11 cellular contexts compared by ENCODE assay signal in genomic region chr15:41561777-41562145, GRCh38. TPM values are rescaled to one million over a fixed set of nuclear protein-coding genes. Genes with fewer than 3 reads are reported as not detected.
A peak's percentile ranks its signal among the peaks of the same experiment; 100 is the strongest.
DNase-seq lines count a peak whose midpoint lies in the region; ATAC-seq, FAIRE-seq and TF ChIP-seq lines count a peak whose summit lies in the region.
"Had no signal": no experiment of that assay in that cellular context is flagged by ENCODE, and none has a peak within 500 bp of the region (broad histone marks: within the 10 kb centered on the region; RNA-seq: fewer than 3 reads in every experiment).

No MANE protein-coding gene starts in this region.

- H2AFZ ChIP-seq in MM.1S (ENCODE audit: low read length), result no peak overlapping the region

- H3K4me1 Mint-ChIP-seq in WTC11 (peaks cover 82% of the 10 kb centered on the region), glutamatergic neuron (ENCODE audit: low read depth, unreplicated experiment) (peaks cover 28% of the 10 kb centered on the region), neural crest cell (peaks cover 72% of the 10 kb centered on the region)
- peaks cover 19% of the 10 kb centered on the region for H3K4me1 Mint-ChIP-seq in activated naive CD4-positive, alpha-beta T cell treated with anti-CD3 and anti-CD28 coated beads, Interleukin-2, amount 10 ng/mL, durations not matched to agents 7 days and 5 days

- peaks cover 5% of the 10 kb centered on the region; the same call in 1 of the 2 replicates for H3K79me2 ChIP-seq in MM.1S (ENCODE audit: low read length)

- POLR2A ChIA-PET in WTC11 (lab: Charles Lee), result interaction anchor here (0.8 to 3.9 kb wide), 6 partner anchors 18 to 212 kb away, joined by 3 to 19 read pairs (median 4); partner anchors contain the start of genes MAPKBP1 and RPAP1

- intact Hi-C loops in upper lobe of right lung (cut with DNase I), result no loop called here

- H3K27me3 ChIP-seq in MM.1S (replicated peaks; ENCODE audit: insufficient read depth, low read length) (no peaks in the 10 kb centered on the region), upper lobe of right lung (no peaks in the 10 kb centered on the region)
- H3K27me3 ChIP-seq: esophagus squamous epithelium had no signal

- no peak for TF ChIP-seq POLR2A in H54 (IDR thresholded peaks at IDR 0.05; ENCODE audit: low read depth, low read length)

- H3K36me3 Mint-ChIP-seq in WTC11, result peaks cover 8% of the 10 kb centered on the region; the same call in 1 of the 2 replicates
- H3K36me3 Mint-ChIP-seq in glutamatergic neuron (ENCODE audit: unreplicated experiment), result no peaks in the 10 kb centered on the region
- H3K36me3 Mint-ChIP-seq in neural crest cell (ENCODE audit: low read depth), result no peaks in the 10 kb centered on the region
- H3K36me3 Mint-ChIP-seq in activated naive CD4-positive, alpha-beta T cell treated with anti-CD3 and anti-CD28 coated beads, Interleukin-2, amount 10 ng/mL, durations not matched to agents 7 days and 5 days, result peaks cover 2% of the 10 kb centered on the region

- peak overlapping the region; percentile 92 for H3K27ac Mint-ChIP-seq in WTC11
- H3K27ac Mint-ChIP-seq in glutamatergic neuron (ENCODE audit: unreplicated experiment), result no peak overlapping the region
- H3K27ac Mint-ChIP-seq in neural crest cell (ENCODE audit: unreplicated experiment), result peak overlapping the region; percentile 83
- no peak overlapping the region for H3K27ac Mint-ChIP-seq in activated naive CD4-positive, alpha-beta T cell treated with anti-CD3 and anti-CD28 coated beads, Interleukin-2, amount 10 ng/mL, durations not matched to agents 7 days and 5 days
- H3K27ac Mint-ChIP-seq: HFFc6 had no signal

- peaks cover 9% of the 10 kb centered on the region for H3F3A ChIP-seq in MM.1S (ENCODE audit: insufficient read depth, low read length)

- H3K9ac ChIP-seq in MM.1S (ENCODE audit: low read length), result no peak overlapping the region

- no peaks in the 10 kb centered on the region for H3K36me3 ChIP-seq in MM.1S (replicated peaks; ENCODE audit: insufficient read depth, low read length)
- H3K36me3 ChIP-seq in upper lobe of right lung, result no peaks in the 10 kb centered on the region

- H3K9me3 Mint-ChIP-seq in WTC11 (no peaks in the 10 kb centered on the region), glutamatergic neuron (ENCODE audit: unreplicated experiment) (peaks cover 6% of the 10 kb centered on the region), neural crest cell (no peaks in the 10 kb centered on the region)
- H3K9me3 Mint-ChIP-seq in activated naive CD4-positive, alpha-beta T cell treated with anti-CD3 and anti-CD28 coated beads, Interleukin-2, amount 10 ng/mL, durations not matched to agents 7 days and 5 days, result no peaks in the 10 kb centered on the region
- H3K9me3 Mint-ChIP-seq: HFFc6 had no signal

- DNase-seq in AG08396 (ENCODE audit: low spot score), result peak; percentile 60
- DNase-seq in WTC11 (ENCODE audit: low spot score), result peak; percentile 67
- peak; percentile 61 for DNase-seq in glutamatergic neuron
- peak; percentile 50 for DNase-seq in neural crest cell (ENCODE audit: low read depth, low spot score)
- no peak for DNase-seq in MM.1S
- DNase-seq in H54 (ENCODE audit: insufficient read length, low spot score), result no peak
- no peak for DNase-seq in upper lobe of right lung
- no peak for DNase-seq in activated naive CD4-positive, alpha-beta T cell treated with anti-CD3 and anti-CD28 coated beads, Interleukin-2, amount 10 ng/mL, durations not matched to agents 7 days and 5 days
- DNase-seq: esophagus squamous epithelium, HFFc6, NCI-H345 had no signal

- no peaks in the 10 kb centered on the region for H3K9me2 ChIP-seq in MM.1S (replicated peaks; ENCODE audit: insufficient read depth, low read length)

- peak; percentile 1; the same call in 1 of the 2 replicates for ATAC-seq in WTC11
- no peak for ATAC-seq in upper lobe of right lung

- H3K4me3 Mint-ChIP-seq in WTC11 (peak overlapping the region; percentile 27), glutamatergic neuron (ENCODE audit: unreplicated experiment) (no peak overlapping the region), neural crest cell (peak overlapping the region; percentile 80)
- no peak overlapping the region for H3K4me3 Mint-ChIP-seq in activated naive CD4-positive, alpha-beta T cell treated with anti-CD3 and anti-CD28 coated beads, Interleukin-2, amount 10 ng/mL, durations not matched to agents 7 days and 5 days
- H3K4me3 Mint-ChIP-seq: HFFc6 had no signal

- no peak overlapping the region for H3K4me3 ChIP-seq in MM.1S (ENCODE audit: low read length)
- no peak overlapping the region for H3K4me3 ChIP-seq in upper lobe of right lung
- H3K4me3 ChIP-seq: esophagus squamous epithelium had no signal

- H3K27ac ChIP-seq in MM.1S (ENCODE audit: low read length) (no peak overlapping the region), upper lobe of right lung (no peak overlapping the region)

- TF ChIP-seq CTCF in WTC11 (IDR thresholded peaks at IDR 0.05) (no peak), glutamatergic neuron (IDR thresholded peaks at IDR 0.05; ENCODE audit: partially characterized antibody, unreplicated experiment) (no peak), neural crest cell (conservative IDR thresholded peaks at IDR 0.05) (peak; percentile 37), MM.1S (IDR thresholded peaks at IDR 0.05; ENCODE audit: low read length) (no peak), upper lobe of right lung (IDR thresholded peaks at IDR 0.05) (no peak)

- FAIRE-seq in H54 (lab: Jason Lieb, UNC), result no peak

- H3K9me3 ChIP-seq in MM.1S (replicated peaks; ENCODE audit: insufficient read depth, low read length), result no peaks in the 10 kb centered on the region
- H3K9me3 ChIP-seq in upper lobe of right lung, result no peaks in the 10 kb centered on the region
- H3K9me3 ChIP-seq: esophagus squamous epithelium had no signal

- CTCF ChIA-PET in WTC11 (lab: Charles Lee), result interaction anchor here (0.6 to 5.2 kb wide), 19 partner anchors 8 to 343 kb away, joined by 3 to 121 read pairs (median 5); partner anchors contain the start of genes LTK, MAPKBP1 and MGA
- CTCF ChIA-PET in activated naive CD4-positive, alpha-beta T cell treated with anti-CD3 and anti-CD28 coated beads, Interleukin-2, amount 10 ng/mL, durations not matched to agents 7 days and 5 days (lab: Charles Lee), result interaction anchor here (1.3 to 1.9 kb wide), 2 partner anchors 9 to 96 kb away, joined by 3 to 7 read pairs; no protein-coding TSS in a partner anchor

- no peak overlapping the region for H3K4me2 ChIP-seq in MM.1S (ENCODE audit: low read depth, low read length)

- peaks cover 9% of the 10 kb centered on the region for H3K4me1 ChIP-seq in MM.1S (ENCODE audit: low read length)
- peaks cover 46% of the 10 kb centered on the region for H3K4me1 ChIP-seq in upper lobe of right lung

- no peaks in the 10 kb centered on the region for H4K20me1 ChIP-seq in MM.1S (ENCODE audit: insufficient read depth, low read length)

- H3K27me3 Mint-ChIP-seq in WTC11 (ENCODE audit: low read depth) (no peaks in the 10 kb centered on the region; the same call in 1 of the 2 replicates), glutamatergic neuron (ENCODE audit: unreplicated experiment) (peaks cover 14% of the 10 kb centered on the region), neural crest cell (ENCODE audit: low read depth) (peaks cover 10% of the 10 kb centered on the region)
- H3K27me3 Mint-ChIP-seq in activated naive CD4-positive, alpha-beta T cell treated with anti-CD3 and anti-CD28 coated beads, Interleukin-2, amount 10 ng/mL, durations not matched to agents 7 days and 5 days, result peaks cover 72% of the 10 kb centered on the region

TF ChIP-seq in WTC11, 78 proteins besides CTCF, POLR2A, EP300 and RAD21 (continues in another document):
- no peak for TF ChIP-seq CREB1 (CRISPR knock-in tag; IDR thresholded peaks at IDR 0.05)
- TF ChIP-seq ZBTB21 (CRISPR knock-in tag; IDR thresholded peaks at IDR 0.05; ENCODE audit: borderline replicate concordance), result no peak
- no peak for TF ChIP-seq TEAD4 (CRISPR knock-in tag; IDR thresholded peaks at IDR 0.05)
- TF ChIP-seq ATF2 (CRISPR knock-in tag; IDR thresholded peaks at IDR 0.05; ENCODE audit: borderline replicate concordance, low read depth), result no peak
- TF ChIP-seq CBFB (CRISPR knock-in tag; IDR thresholded peaks at IDR 0.05; ENCODE audit: low read depth), result no peak
- TF ChIP-seq ATF1 (CRISPR knock-in tag; IDR thresholded peaks at IDR 0.05), result no peak
- no peak for TF ChIP-seq ERG (CRISPR knock-in tag; IDR thresholded peaks at IDR 0.05)

RNA-seq across cellular contexts. Expression of gene TYRO3, which starts 2.7 kb away (rescaled TPM):
- total RNA-seq in WTC11 (2021) (87.9 to 98.0 TPM (median 89.6 TPM) in 3 replicates), glutamatergic neuron (ENCODE audit: unreplicated experiment) (5.1 TPM), neural crest cell (71.7 and 74.7 TPM in 2 replicates), upper lobe of right lung (22.6 TPM)

RNA-seq across cellular contexts. Expression of gene RPAP1, which starts 17.7 kb away (rescaled TPM):
- total RNA-seq in WTC11 (2021), result 102 to 123 TPM (median 103 TPM) in 3 replicates
- total RNA-seq in glutamatergic neuron (ENCODE audit: unreplicated experiment), result 48.9 TPM
- 86.5 and 91.1 TPM in 2 replicates for total RNA-seq in neural crest cell
- total RNA-seq in upper lobe of right lung, result 24.9 TPM

RNA-seq across cellular contexts. Expression of gene LTK, which starts 48.1 kb away (rescaled TPM):
- total RNA-seq in WTC11 (2021) (0.27 to 0.66 TPM (median 0.53 TPM) in 3 replicates), glutamatergic neuron (ENCODE audit: unreplicated experiment) (3.2 TPM), neural crest cell (0.16 and 0.19 TPM in 2 replicates), upper lobe of right lung (15.1 TPM)

Comparison
In these comparisons a context has a peak if more than half of its experiments do, and no peak if none do; other contexts are left out.
1. DNase-seq: peak in AG08396 (single experiment), WTC11 (single experiment), glutamatergic neuron (single experiment) and neural crest cell (single experiment); none in MM.1S (single experiment), H54 (single experiment), upper lobe of right lung (single experiment) and activated naive CD4-positive, alpha-beta T cell treated with anti-CD3 and anti-CD28 coated beads, Interleukin-2, amount 10 ng/mL, durations not matched to agents 7 days and 5 days (single experiment).
2. H3K27ac Mint-ChIP-seq: peak in WTC11 (single experiment) and neural crest cell (single experiment); none in glutamatergic neuron (single experiment) and activated naive CD4-positive, alpha-beta T cell treated with anti-CD3 and anti-CD28 coated beads, Interleukin-2, amount 10 ng/mL, durations not matched to agents 7 days and 5 days (single experiment).
3. H3K4me3 Mint-ChIP-seq: peak in WTC11 (single experiment) and neural crest cell (single experiment); none in glutamatergic neuron (single experiment) and activated naive CD4-positive, alpha-beta T cell treated with anti-CD3 and anti-CD28 coated beads, Interleukin-2, amount 10 ng/mL, durations not matched to agents 7 days and 5 days (single experiment).